ENCODE assay signal across 11 cellular contexts in the genomic region with DNA sequence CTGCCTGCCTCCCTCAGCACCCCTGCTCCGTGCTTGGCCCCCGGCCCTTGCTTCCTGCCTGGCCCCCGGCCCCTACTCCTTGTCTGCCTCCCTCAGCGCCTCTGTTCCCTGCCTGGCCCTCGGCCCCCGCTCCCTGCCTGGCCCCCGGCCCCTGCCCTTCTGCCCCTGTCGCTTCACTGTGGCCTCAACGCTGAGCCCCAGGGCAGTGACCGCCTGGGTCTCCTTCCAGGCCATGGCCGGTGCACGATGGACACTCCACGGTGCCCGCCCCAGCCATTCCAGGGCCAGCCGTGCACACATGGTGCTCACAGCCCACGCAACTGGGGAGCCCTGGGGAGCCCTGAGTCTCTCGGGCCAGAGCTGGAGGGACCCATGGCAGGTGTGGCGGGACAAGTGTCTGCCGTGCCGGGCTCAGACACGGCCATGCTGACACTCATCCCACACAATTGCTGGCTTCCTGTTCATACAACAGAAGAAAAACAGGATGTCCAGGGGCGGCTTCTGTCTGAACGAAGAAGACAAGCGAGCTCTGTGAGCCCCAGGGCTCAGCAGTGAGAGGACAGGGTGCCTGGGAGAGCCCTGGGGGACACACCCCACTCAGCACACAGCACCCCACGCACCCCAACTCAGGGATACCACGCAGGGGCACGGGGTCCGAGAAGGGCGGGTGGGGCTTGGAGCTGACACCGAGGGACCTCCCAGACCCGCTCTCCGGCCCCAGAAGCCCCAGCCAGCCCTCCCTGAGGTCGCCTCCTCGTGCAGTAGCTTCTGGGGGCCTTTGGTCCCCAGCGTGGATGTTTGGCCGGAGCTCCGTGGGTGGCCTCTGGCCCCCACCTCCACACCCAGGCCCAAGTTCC. TPM values are rescaled to one million over a fixed set of nuclear protein-coding genes. Genes with fewer than 3 reads are reported as not detected.
A peak's percentile ranks its signal among the peaks of the same experiment; 100 is the strongest.
DNase-seq lines count a peak whose midpoint lies in the region; ATAC-seq and TF ChIP-seq lines count a peak whose summit lies in the region.
"Had no signal": no experiment of that assay in that cellular context is flagged by ENCODE, and none has a peak within 500 bp of the region (broad histone marks: within the 10 kb centered on the region; RNA-seq: fewer than 3 reads in every experiment).

No MANE protein-coding gene starts in this region.

- H3K27me3 Mint-ChIP-seq in CD4-positive, alpha-beta T cell: no peaks in the 10 kb centered on the region
- peaks cover 3% of the 10 kb centered on the region for H3K27me3 Mint-ChIP-seq in dendritic cell treated with granulocyte-macrophage colony-stimulating factor and Interleukin-4, amounts not matched to agents 40 ng/mL and 50 ng/mL, for 4 days

- H3K4me1 ChIP-seq in parathyroid adenoma: no peaks in the 10 kb centered on the region

- intact Hi-C loops in CD4-positive, alpha-beta T cell (cut with DNase I, micrococcal nuclease): no loop called here
- intact Hi-C loops in dendritic cell treated with granulocyte-macrophage colony-stimulating factor and Interleukin-4, amounts not matched to agents 40 ng/mL and 50 ng/mL, for 4 days (cut with micrococcal nuclease): no loop called here

- CTCF ChIA-PET in CD4-positive, alpha-beta T cell (lab: Charles Lee): no interaction called here

- no peak overlapping the region for H3K4me2 ChIP-seq in parathyroid adenoma (ENCODE audit: low read length)

- no peak for TF ChIP-seq CTCF in CD4-positive, alpha-beta T cell (IDR thresholded peaks at IDR 0.05)
- no peak for TF ChIP-seq CTCF in parathyroid adenoma (IDR thresholded peaks at IDR 0.05)

- H3K36me3 ChIP-seq in parathyroid adenoma (ENCODE audit: control insufficient read depth, insufficient read depth, low read length) (no peaks in the 10 kb centered on the region), H7 (replicated peaks; ENCODE audit: control insufficient read depth, insufficient read depth, low read length) (no peaks in the 10 kb centered on the region)

- H3K36me3 Mint-ChIP-seq in CD4-positive, alpha-beta T cell (ENCODE audit: low read depth): no peaks in the 10 kb centered on the region
- H3K36me3 Mint-ChIP-seq in dendritic cell treated with granulocyte-macrophage colony-stimulating factor and Interleukin-4, amounts not matched to agents 40 ng/mL and 50 ng/mL, for 4 days (ENCODE audit: low read depth): peaks cover 25% of the 10 kb centered on the region

- H3K4me3 ChIP-seq in parathyroid adenoma (ENCODE audit: low read depth, low read length): no peak overlapping the region
- no peak overlapping the region for H3K4me3 ChIP-seq in H7 (ENCODE audit: insufficient read depth, low read depth, low read length)

- peak; percentile 23 to 73 (median 60) for DNase-seq in CD4-positive, alpha-beta T cell
- peak; percentile 47 for DNase-seq in activated CD4-positive, alpha-beta T cell treated with anti-CD3 and anti-CD28 coated beads for 48 hours
- DNase-seq in H7 (no peak), cerebellar cortex (ENCODE audit: low spot score) (no peak)
- DNase-seq: cortex of kidney had no signal

- H3K9ac ChIP-seq in parathyroid adenoma: no peak overlapping the region

- no peaks in the 10 kb centered on the region for H3K9me3 Mint-ChIP-seq in CD4-positive, alpha-beta T cell
- H3K9me3 Mint-ChIP-seq in dendritic cell treated with granulocyte-macrophage colony-stimulating factor and Interleukin-4, amounts not matched to agents 40 ng/mL and 50 ng/mL, for 4 days: no peaks in the 10 kb centered on the region
- H3K9me3 Mint-ChIP-seq: CD14-positive monocyte had no signal

- peak; percentile 95 for ATAC-seq in CD4-positive, alpha-beta T cell (ENCODE audit: poor library complexity)
- no peak for ATAC-seq in HG03097 (IDR thresholded peaks at IDR 0.05; ENCODE audit: low FRiP score, unreplicated experiment)
- ATAC-seq in HG03175 (IDR thresholded peaks at IDR 0.05; ENCODE audit: unreplicated experiment): no peak

- no peaks in the 10 kb centered on the region for H3K9me3 ChIP-seq in CD4-positive, alpha-beta T cell (ENCODE audit: control insufficient read depth, low read length)
- no peaks in the 10 kb centered on the region for H3K9me3 ChIP-seq in parathyroid adenoma (ENCODE audit: control insufficient read depth, low read length)

- H3K27ac ChIP-seq in CD4-positive, alpha-beta T cell (ENCODE audit: low read depth, low read length): peak overlapping the region; percentile 55
- H3K27ac ChIP-seq in parathyroid adenoma: peak overlapping the region; percentile 44
- H3K27ac ChIP-seq: VCaP had no signal

- H3K4me3 Mint-ChIP-seq in CD4-positive, alpha-beta T cell: peak overlapping the region; percentile 69
- H3K4me3 Mint-ChIP-seq in dendritic cell treated with granulocyte-macrophage colony-stimulating factor and Interleukin-4, amounts not matched to agents 40 ng/mL and 50 ng/mL, for 4 days: no peak overlapping the region
- H3K4me3 Mint-ChIP-seq: CD14-positive monocyte had no signal

- no peaks in the 10 kb centered on the region for H3K27me3 ChIP-seq in CD4-positive, alpha-beta T cell (ENCODE audit: control insufficient read depth, insufficient read depth, low read length)
- no peaks in the 10 kb centered on the region for H3K27me3 ChIP-seq in parathyroid adenoma (ENCODE audit: control insufficient read depth, insufficient read depth, low read length)
- no peaks in the 10 kb centered on the region for H3K27me3 ChIP-seq in H7 (ENCODE audit: control insufficient read depth, insufficient read depth, low read length)

- peaks cover 13% of the 10 kb centered on the region for H3K4me1 Mint-ChIP-seq in CD4-positive, alpha-beta T cell (ENCODE audit: low read depth)
- H3K4me1 Mint-ChIP-seq in dendritic cell treated with granulocyte-macrophage colony-stimulating factor and Interleukin-4, amounts not matched to agents 40 ng/mL and 50 ng/mL, for 4 days (ENCODE audit: low read depth): peaks cover 14% of the 10 kb centered on the region

- POLR2A ChIA-PET in CD4-positive, alpha-beta T cell (lab: Charles Lee): interaction anchor here (0.5 to 1.8 kb wide), 12 partner anchors 19 to 241 kb away, joined by 3 to 18 read pairs (median 4); partner anchors contain the start of genes EXD3, NOXA1, NRARP and RNF208

- H2AFZ ChIP-seq in parathyroid adenoma: no peak overlapping the region

- H3K27ac Mint-ChIP-seq in CD4-positive, alpha-beta T cell: peak overlapping the region; percentile 96
- peak overlapping the region; percentile 68 for H3K27ac Mint-ChIP-seq in dendritic cell treated with granulocyte-macrophage colony-stimulating factor and Interleukin-4, amounts not matched to agents 40 ng/mL and 50 ng/mL, for 4 days

- H3K79me2 ChIP-seq in parathyroid adenoma: no peaks in the 10 kb centered on the region

RNA-seq across cellular contexts. Expression of gene EXD3, which starts 35.7 kb away (rescaled TPM):
- 10 to 100 TPM; 14.9 to 16.9 TPM for total RNA-seq in CD4-positive, alpha-beta T cell
- 7.0 and 15.7 TPM in 2 replicates for total RNA-seq in H7 (2014; rRNA removed; shearing (Covaris generic))

RNA-seq across cellular contexts. Expression of gene NOXA1, which starts 35.9 kb away (rescaled TPM):
- 1 to 10 TPM; 6.7 to 7.7 TPM for total RNA-seq in CD4-positive, alpha-beta T cell
- total RNA-seq in H7 (2014; rRNA removed; shearing (Covaris generic)): 0.78 and 1.0 TPM in 2 replicates

RNA-seq across cellular contexts. Expression of gene ENTPD8, which starts 53.9 kb away (rescaled TPM):
- total RNA-seq in CD4-positive, alpha-beta T cell: not detected
- 0.55 and 0.76 TPM in 2 replicates for total RNA-seq in H7 (2014; rRNA removed; shearing (Covaris generic))

Comparison
In these comparisons a context has a peak if more than half of its experiments do, and no peak if none do; other contexts are left out.
1. DNase-seq: peak in CD4-positive, alpha-beta T cell (10 of 10) and activated CD4-positive, alpha-beta T cell treated with anti-CD3 and anti-CD28 coated beads for 48 hours (single experiment); none in H7 (single experiment) and cerebellar cortex (single experiment).